Comparison of ENCODE assay signal across 8 cellular contexts in genomic region chr17:8155341-8156173, GRCh38. TPM values are rescaled to one million over a fixed set of nuclear protein-coding genes. Genes with fewer than 3 reads are reported as not detected.
DNase-seq lines count a peak whose midpoint lies in the region; ATAC-seq and TF ChIP-seq lines count a peak whose summit lies in the region.

No MANE protein-coding gene starts in this region.

- H3K9ac ChIP-seq in neural cell (ENCODE audit: low read length): peak overlapping the region; percentile 67

- H3K79me2 ChIP-seq in neural cell (replicated peaks; ENCODE audit: insufficient read depth, low read length): peaks cover 18% of the 10 kb centered on the region

- TF ChIP-seq CTCF in AG10803 (conservative IDR thresholded peaks at IDR 0.05; ENCODE audit: low read length) (no peak), neural cell (IDR thresholded peaks at IDR 0.05; ENCODE audit: poor library complexity, severe bottlenecking) (no peak)

- DNase-seq in AG10803 (ENCODE audit: low read depth) (no peak), MG63 (no peak), epithelial cell of prostate (ENCODE audit: low read depth, low spot score) (no peak), NCI-H345 (lab: John Stamatoyannopoulos, UW) (no peak), germinal center (ENCODE audit: low spot score) (no peak)
- DNase-seq in activated naive CD8-positive, alpha-beta T cell treated with anti-CD3 and anti-CD28 coated beads for 36 hours: no peak

- H4K20me1 ChIP-seq in neural cell (ENCODE audit: insufficient read depth): peaks cover 7% of the 10 kb centered on the region

- H3K4me3 Mint-ChIP-seq in activated naive CD8-positive, alpha-beta T cell treated with anti-CD3 and anti-CD28 coated beads for 36 hours: no peak overlapping the region

- peaks cover 19% of the 10 kb centered on the region for H3K36me3 Mint-ChIP-seq in activated naive CD8-positive, alpha-beta T cell treated with anti-CD3 and anti-CD28 coated beads for 36 hours

- no peaks in the 10 kb centered on the region for H3K9me3 Mint-ChIP-seq in activated naive CD8-positive, alpha-beta T cell treated with anti-CD3 and anti-CD28 coated beads for 36 hours

- H3K4me3 ChIP-seq in AG10803 (ENCODE audit: low read length) (peak overlapping the region; percentile 84), MG63 (peak overlapping the region; percentile 56), neural cell (ENCODE audit: low read length) (peak overlapping the region; percentile 67)

- no peak for ATAC-seq in HG03175 (IDR thresholded peaks at IDR 0.05; ENCODE audit: unreplicated experiment)

- H3K9me3 ChIP-seq in MG63 (no peaks in the 10 kb centered on the region), neural cell (ENCODE audit: low read length) (no peaks in the 10 kb centered on the region)

- no peak overlapping the region for H3K27ac Mint-ChIP-seq in activated naive CD8-positive, alpha-beta T cell treated with anti-CD3 and anti-CD28 coated beads for 36 hours

- TF ChIP-seq RAD21 in neural cell (conservative IDR thresholded peaks at IDR 0.05): no peak

- peak overlapping the region; percentile 52 for H3K4me2 ChIP-seq in neural cell (ENCODE audit: low read length)

- no peaks in the 10 kb centered on the region for H3K27me3 Mint-ChIP-seq in activated naive CD8-positive, alpha-beta T cell treated with anti-CD3 and anti-CD28 coated beads for 36 hours

- H3F3A ChIP-seq in neural cell (ENCODE audit: insufficient read depth, low read length, poor library complexity, severe bottlenecking): peaks cover 6% of the 10 kb centered on the region

- H3K36me3 ChIP-seq in MG63: peaks cover 16% of the 10 kb centered on the region
- H3K36me3 ChIP-seq in neural cell (ENCODE audit: insufficient read depth, low read length): no peaks in the 10 kb centered on the region

- H3K9me2 ChIP-seq in neural cell (ENCODE audit: insufficient read depth, low read length): no peaks in the 10 kb centered on the region

- H3K27me3 ChIP-seq in MG63: no peaks in the 10 kb centered on the region
- no peaks in the 10 kb centered on the region for H3K27me3 ChIP-seq in neural cell (ENCODE audit: insufficient read depth, low read depth, low read length)

- H3K27ac ChIP-seq in epithelial cell of prostate: peak overlapping the region; percentile 100
- H3K27ac ChIP-seq in neural cell (ENCODE audit: low read length): peak overlapping the region; percentile 75

- no peak for TF ChIP-seq EP300 in neural cell (conservative IDR thresholded peaks at IDR 0.05; ENCODE audit: poor library complexity, severe bottlenecking)

- H3K4me1 Mint-ChIP-seq in activated naive CD8-positive, alpha-beta T cell treated with anti-CD3 and anti-CD28 coated beads for 36 hours: peaks cover 57% of the 10 kb centered on the region

- no peak overlapping the region for H2AFZ ChIP-seq in neural cell (ENCODE audit: low read depth, low read length)

TF ChIP-seq in neural cell, 6 proteins besides CTCF, POLR2A, EP300 and RAD21:
- TF ChIP-seq TAF1 (IDR thresholded peaks at IDR 0.05; ENCODE audit: low read depth) (no peak), SMC3 (conservative IDR thresholded peaks at IDR 0.05; ENCODE audit: poor library complexity) (no peak), MXI1 (conservative IDR thresholded peaks at IDR 0.05; ENCODE audit: poor library complexity, severe bottlenecking) (no peak), EZH2 (IDR thresholded peaks at IDR 0.05; ENCODE audit: borderline replicate concordance, insufficient read depth, low read length, poor library complexity, severe bottlenecking) (no peak), POLR2AphosphoS5 (IDR thresholded peaks at IDR 0.05) (no peak), REST (IDR thresholded peaks at IDR 0.05; ENCODE audit: borderline replicate concordance) (no peak)

RNA-seq across cellular contexts. Expression of gene PER1, which starts 3.4 kb away (rescaled TPM):
- total RNA-seq in MG63 (2014; rRNA removed; shearing (Covaris generic); ENCODE audit: low replicate concordance): 1.3 and 7.9 TPM in 2 replicates
- polyA plus RNA-seq in neural cell: 1.9 and 2.0 TPM in 2 replicates
- 16.8 and 20.2 TPM in 2 replicates for polyA minus RNA-seq in neural cell
- total RNA-seq in activated naive CD8-positive, alpha-beta T cell treated with anti-CD3 and anti-CD28 coated beads for 36 hours: 10 to 100 TPM; 55.7 to 56.1 TPM

RNA-seq across cellular contexts. Expression of gene VAMP2, which starts 7.2 kb away (rescaled TPM):
- 0.59 and 3.2 TPM in 2 replicates for total RNA-seq in MG63 (2014; rRNA removed; shearing (Covaris generic); ENCODE audit: low replicate concordance)
- 91.6 and 98.3 TPM in 2 replicates for polyA plus RNA-seq in neural cell
- 80.3 and 88.3 TPM in 2 replicates for polyA minus RNA-seq in neural cell
- total RNA-seq in activated naive CD8-positive, alpha-beta T cell treated with anti-CD3 and anti-CD28 coated beads for 36 hours: 10 to 100 TPM; 27.7 to 28.4 TPM

RNA-seq across cellular contexts. Expression of gene TMEM107, which starts 20.6 kb away (rescaled TPM):
- total RNA-seq in MG63 (2014; rRNA removed; shearing (Covaris generic); ENCODE audit: low replicate concordance): 17.6 and 25.6 TPM in 2 replicates
- 23.3 and 31.7 TPM in 2 replicates for polyA plus RNA-seq in neural cell
- polyA minus RNA-seq in neural cell: 46.0 and 56.4 TPM in 2 replicates
- 10 to 100 TPM; 26.0 to 26.3 TPM for total RNA-seq in activated naive CD8-positive, alpha-beta T cell treated with anti-CD3 and anti-CD28 coated beads for 36 hours

RNA-seq across cellular contexts. Expression of gene HES7, which starts 31.7 kb away (rescaled TPM):
- total RNA-seq in MG63 (2014; rRNA removed; shearing (Covaris generic); ENCODE audit: low replicate concordance): not detected in 2 replicates
- 7.3 and 15.3 TPM in 2 replicates for polyA plus RNA-seq in neural cell
- polyA minus RNA-seq in neural cell: 2.4 TPM in 1 of 2 replicates, not detected in the other
- total RNA-seq in activated naive CD8-positive, alpha-beta T cell treated with anti-CD3 and anti-CD28 coated beads for 36 hours: 1 to 10 TPM; 1.9 to 2.0 TPM

RNA-seq across cellular contexts. Expression of gene BORCS6, which starts 34.4 kb away (rescaled TPM):
- 8.6 and 17.3 TPM in 2 replicates for total RNA-seq in MG63 (2014; rRNA removed; shearing (Covaris generic); ENCODE audit: low replicate concordance)
- 12.1 and 13.7 TPM in 2 replicates for polyA plus RNA-seq in neural cell
- 12.0 and 14.6 TPM in 2 replicates for polyA minus RNA-seq in neural cell
- 1 to 10 TPM; 5.1 to 5.2 TPM for total RNA-seq in activated naive CD8-positive, alpha-beta T cell treated with anti-CD3 and anti-CD28 coated beads for 36 hours
